In genomic region chr16:72989203-72989991, GRCh38 we compare ENCODE assay signal across 8 cellular contexts. TPM values are rescaled to one million over a fixed set of nuclear protein-coding genes. Genes with fewer than 3 reads are reported as not detected.
A peak's percentile ranks its signal among the peaks of the same experiment; 100 is the strongest.
DNase-seq lines count a peak whose midpoint lies in the region; ATAC-seq and TF ChIP-seq lines count a peak whose summit lies in the region.

No MANE protein-coding gene starts in this region.

- no peaks in the 10 kb centered on the region for H3K36me3 ChIP-seq in BLaER1
- no peaks in the 10 kb centered on the region for H3K36me3 ChIP-seq in PC-3 (ENCODE audit: low read depth, low read length)
- no peaks in the 10 kb centered on the region for H3K36me3 ChIP-seq in prostate gland

- H3K4me2 ChIP-seq in BLaER1: peak overlapping the region; percentile 51; the same call in 1 of the 2 replicates
- peak overlapping the region; percentile 86 for H3K4me2 ChIP-seq in PC-3 (ENCODE audit: low read length)

- TF ChIP-seq POLR2A in prostate gland (IDR thresholded peaks at IDR 0.05): peak; percentile 22

- 41% methylated on average over 9 of the region's 9 CpGs for WGBS in prostate gland

- H3K9me3 ChIP-seq in BLaER1 (no peaks in the 10 kb centered on the region), PC-3 (ENCODE audit: low read length) (no peaks in the 10 kb centered on the region), prostate gland (no peaks in the 10 kb centered on the region)

- peak; percentile 85 for ATAC-seq in PC-3
- no peak for ATAC-seq in activated T-helper 17 cell treated with anti-CD3 and anti-CD28 coated beads, Interleukin-2, amount 50 U/mL, for 72 hours (replicated peaks)
- no peak for ATAC-seq in GM19467 (IDR thresholded peaks at IDR 0.05; ENCODE audit: unreplicated experiment)

- H3K4me3 ChIP-seq in BLaER1 (no peak overlapping the region), PC-3 (ENCODE audit: low read length) (peak overlapping the region; percentile 61), prostate gland (peak overlapping the region in 1 of 2 donors; percentile 22)

- H3K27ac ChIP-seq in BLaER1 (no peak overlapping the region), PC-3 (ENCODE audit: low read length) (peak overlapping the region; percentile 99), prostate gland (peak overlapping the region; percentile 88 to 95)

- H4K20me1 ChIP-seq in BLaER1 (no peaks in the 10 kb centered on the region), PC-3 (ENCODE audit: low read length) (no peaks in the 10 kb centered on the region)

- H3K9ac ChIP-seq in BLaER1: no peak overlapping the region
- peak overlapping the region; percentile 81 for H3K9ac ChIP-seq in PC-3 (ENCODE audit: low read length)

- H3K79me2 ChIP-seq in PC-3 (ENCODE audit: low read length): peaks cover 84% of the 10 kb centered on the region

- H3K9me3 Mint-ChIP-seq in progenitor cell of endocrine pancreas (ENCODE audit: low read depth): no peaks in the 10 kb centered on the region
- H3K9me3 Mint-ChIP-seq in activated T-helper 17 cell treated with anti-CD3 and anti-CD28 coated beads, Interleukin-2, amount 50 U/mL, for 72 hours: no peaks in the 10 kb centered on the region
- no peaks in the 10 kb centered on the region for H3K9me3 Mint-ChIP-seq in immature natural killer cell

- POLR2A ChIA-PET in PC-3 (lab: Charles Lee; ENCODE audit: unreplicated experiment): interaction anchor here (0.6 to 1.0 kb wide), 3 partner anchors 25 to 57 kb away, joined by 3 to 5 read pairs (median 5); no protein-coding TSS in a partner anchor

- H3K36me3 Mint-ChIP-seq in progenitor cell of endocrine pancreas (ENCODE audit: insufficient read depth): no peaks in the 10 kb centered on the region
- H3K36me3 Mint-ChIP-seq in activated T-helper 17 cell treated with anti-CD3 and anti-CD28 coated beads, Interleukin-2, amount 50 U/mL, for 72 hours (ENCODE audit: low read depth): no peaks in the 10 kb centered on the region
- no peaks in the 10 kb centered on the region for H3K36me3 Mint-ChIP-seq in immature natural killer cell

- no TSS peak for BruUV-seq in PC-3 (replicated peaks; lab: Mats Ljungman, UMichigan)

- intact Hi-C loops in PC-3 (cut with micrococcal nuclease) (loop anchor here (1.0 kb wide), 2 partner anchors 31 to 58 kb away; no protein-coding TSS in a partner anchor), prostate gland (cut with DNase I) (loop anchor here (5.0 kb wide), 4 partner anchors 37 to 147 kb away; partner anchors contain the start of gene ZFHX3)

- H3K27me3 Mint-ChIP-seq in progenitor cell of endocrine pancreas (no peaks in the 10 kb centered on the region), immature natural killer cell (ENCODE audit: low read depth in 3 of 3) (peaks cover 0 to 2% (median under 1%) of the 10 kb centered on the region in 3 donors)
- no peaks in the 10 kb centered on the region for H3K27me3 Mint-ChIP-seq in activated T-helper 17 cell treated with anti-CD3 and anti-CD28 coated beads, Interleukin-2, amount 50 U/mL, for 72 hours

- H3K27ac Mint-ChIP-seq in progenitor cell of endocrine pancreas (no peak overlapping the region), immature natural killer cell (no peak overlapping the region)
- H3K27ac Mint-ChIP-seq in activated T-helper 17 cell treated with anti-CD3 and anti-CD28 coated beads, Interleukin-2, amount 50 U/mL, for 72 hours: no peak overlapping the region

- H3K4me3 Mint-ChIP-seq in progenitor cell of endocrine pancreas (ENCODE audit: low read depth): no peak overlapping the region
- H3K4me3 Mint-ChIP-seq in activated T-helper 17 cell treated with anti-CD3 and anti-CD28 coated beads, Interleukin-2, amount 50 U/mL, for 72 hours: no peak overlapping the region
- H3K4me3 Mint-ChIP-seq in immature natural killer cell: no peak overlapping the region

- TF ChIP-seq CTCF in PC-3 (conservative IDR thresholded peaks at IDR 0.05; ENCODE audit: low read depth, low read length) (no peak), prostate gland (IDR thresholded peaks at IDR 0.05) (no peak), progenitor cell of endocrine pancreas (IDR thresholded peaks at IDR 0.05; ENCODE audit: unreplicated experiment) (no peak)

- H3K4me1 ChIP-seq in BLaER1 (peaks cover 8% of the 10 kb centered on the region), PC-3 (ENCODE audit: insufficient read depth, low read length) (peaks cover 51% of the 10 kb centered on the region), prostate gland (replicated peaks) (peaks cover 66% of the 10 kb centered on the region)

- no peaks in the 10 kb centered on the region for H3K9me2 ChIP-seq in PC-3 (replicated peaks; ENCODE audit: low read length)

- DNase-seq in PC-3 (peak; percentile 94), fibroblast of peridontal ligament (ENCODE audit: extremely low read depth) (peak; percentile 95), prostate gland (ENCODE audit: low spot score) (peak; percentile 76), progenitor cell of endocrine pancreas (ENCODE audit: low spot score, unreplicated experiment) (no peak), immature natural killer cell (no peak)

- H3F3A ChIP-seq in PC-3 (ENCODE audit: low read length, unreplicated experiment): no peaks in the 10 kb centered on the region

- CTCF ChIA-PET in PC-3 (lab: Charles Lee): interaction anchor here (0.6 kb wide), 1 partner anchor 187 kb away, joined by 4 read pairs; no protein-coding TSS in a partner anchor

- peaks cover 79% of the 10 kb centered on the region for H3K4me1 Mint-ChIP-seq in progenitor cell of endocrine pancreas (ENCODE audit: low read depth)
- peaks cover 8% of the 10 kb centered on the region for H3K4me1 Mint-ChIP-seq in activated T-helper 17 cell treated with anti-CD3 and anti-CD28 coated beads, Interleukin-2, amount 50 U/mL, for 72 hours
- peaks cover 5 to 6% of the 10 kb centered on the region in 2 donors for H3K4me1 Mint-ChIP-seq in immature natural killer cell

- no peaks in the 10 kb centered on the region for H3K27me3 ChIP-seq in BLaER1
- no peaks in the 10 kb centered on the region for H3K27me3 ChIP-seq in PC-3 (ENCODE audit: low read length)
- no peaks in the 10 kb centered on the region for H3K27me3 ChIP-seq in prostate gland (replicated peaks; ENCODE audit: insufficient read depth)

- H2AFZ ChIP-seq in PC-3 (ENCODE audit: low read length): peak overlapping the region; percentile 54

RNA-seq across cellular contexts. Expression of gene ZFHX3, which starts 58.5 kb away (rescaled TPM):
- total RNA-seq in PC-3 (2014; rRNA removed): 3.5 and 4.5 TPM in 2 replicates
- total RNA-seq in prostate gland: 10 to 100 TPM; 51.1 to 53.9 TPM
- 48.9 and 54.0 TPM in 2 replicates for total RNA-seq in progenitor cell of endocrine pancreas
- total RNA-seq in activated T-helper 17 cell treated with anti-CD3 and anti-CD28 coated beads, Interleukin-2, amount 50 U/mL, for 72 hours: under 1 TPM; 0.21 to 0.22 TPM
- 1 to 10 TPM in 2 of 3 donors, under 1 TPM in 1; 0.05 to 1.4 (median 1.0) TPM for polyA plus RNA-seq in immature natural killer cell

Comparison
In these comparisons a context has a peak if more than half of its experiments do, and no peak if none do; other contexts are left out.
1. DNase-seq: peak in PC-3 (single experiment), fibroblast of peridontal ligament (single experiment) and prostate gland (single experiment); none in progenitor cell of endocrine pancreas (single experiment) and immature natural killer cell (0 of 3).